ENCODE assay signal across 8 cellular contexts in genomic region chr11:72781313-72782080, GRCh38. TPM values are rescaled to one million over a fixed set of nuclear protein-coding genes. Genes with fewer than 3 reads are reported as not detected.
DNase-seq lines count a peak whose midpoint lies in the region; ATAC-seq and TF ChIP-seq lines count a peak whose summit lies in the region.

No MANE protein-coding gene starts in this region.

- no peaks in the 10 kb centered on the region for H3K9me3 ChIP-seq in HAP-1
- H3K9me3 ChIP-seq in T-helper 17 cell (ENCODE audit: control insufficient read depth, low read length, poor library complexity, severe bottlenecking) = no peaks in the 10 kb centered on the region

- ATAC-seq in T-helper 17 cell (peak; percentile 89), HG03095 (IDR thresholded peaks at IDR 0.05; ENCODE audit: unreplicated experiment) (no peak), HG03025 (IDR thresholded peaks at IDR 0.05; ENCODE audit: low FRiP score, unreplicated experiment) (no peak)

- peak overlapping the region; percentile 46 for H3K4me3 ChIP-seq in BJ (ENCODE audit: low read depth, low read length)
- peak overlapping the region; percentile 43 for H3K4me3 ChIP-seq in HAP-1
- H3K4me3 ChIP-seq in astrocyte of the spinal cord (ENCODE audit: low read depth, low read length) = peak overlapping the region; percentile 37

- H3K27me3 Mint-ChIP-seq in T-helper 17 cell = no peaks in the 10 kb centered on the region

- H3K36me3 Mint-ChIP-seq in T-helper 17 cell (ENCODE audit: low read depth) = peaks cover 5% of the 10 kb centered on the region

- in situ Hi-C loops in HAP-1 (cut with MboI; ENCODE audit: low sequenced_read_pairs) = no loop called here
- in situ Hi-C loops in astrocyte of the spinal cord (cut with HindIII; ENCODE audit: low sequenced_read_pairs) = no loop called here

- no peak for DNase-seq in BJ (ENCODE audit: low read depth)
- DNase-seq in HAP-1 (ENCODE audit: low spot score in 2 of 2) = peak; percentile 37 to 73
- DNase-seq in T-helper 17 cell = peak; percentile 54 to 73 (median 73)
- DNase-seq in astrocyte of the spinal cord (ENCODE audit: low read depth, low spot score) = no peak
- DNase-seq in islet precursor cell = peak; percentile 67
- DNase-seq in stimulated activated CD4-positive, alpha-beta T cell treated with anti-CD3 and anti-CD28 coated beads, Interleukin-4, amount 100 ng/mL, for 1 hour = peak; percentile 67

- peaks cover 27% of the 10 kb centered on the region for H3K4me1 Mint-ChIP-seq in T-helper 17 cell

- CTCF ChIA-PET in BJ (lab: Yijun Ruan, JAX) = interaction anchor here (1.1 to 3.1 kb wide), 5 partner anchors 12 to 396 kb away, joined by 3 to 27 read pairs (median 5); partner anchors contain the start of gene STARD10

- no peaks in the 10 kb centered on the region; the same call in 1 of the 2 replicates for H3K36me3 ChIP-seq in BJ (ENCODE audit: control insufficient read depth, insufficient read depth, low read length)
- no peaks in the 10 kb centered on the region; the same call in 1 of the 2 replicates for H3K36me3 ChIP-seq in HAP-1 (replicated peaks)

- no peaks in the 10 kb centered on the region for H3K4me1 ChIP-seq in HAP-1

- TF ChIP-seq CTCF in BJ (IDR thresholded peaks at IDR 0.05; ENCODE audit: insufficient read depth, low read depth, low read length) (no peak), astrocyte of the spinal cord (IDR thresholded peaks at IDR 0.05; ENCODE audit: low read depth, low read length) (no peak)

- H3K4me3 Mint-ChIP-seq in T-helper 17 cell = peak overlapping the region; percentile 86

- H3K27ac Mint-ChIP-seq in T-helper 17 cell = peak overlapping the region; percentile 91

- POLR2A ChIA-PET in BJ (lab: Charles Lee) = no interaction called here

- H3K27me3 ChIP-seq in BJ (ENCODE audit: control insufficient read depth, insufficient read depth, low read length) (0 out of 2 replicates have a peak, but pooled peaks cover 1% of the 10 kb centered on the region), HAP-1 (ENCODE audit: low read depth) (no peaks in the 10 kb centered on the region)

RNA-seq across cellular contexts. Expression of gene STARD10, which starts 12.3 kb away (rescaled TPM):
- 25.4 and 37.1 TPM in 2 replicates for polyA plus RNA-seq in BJ (2011; rRNA removed)
- 10.8 and 32.9 TPM in 2 replicates for polyA minus RNA-seq in BJ (2011; rRNA and poly(A)+ RNA removed)
- 10 to 100 TPM; 12.9 to 17.7 TPM for total RNA-seq in T-helper 17 cell

RNA-seq across cellular contexts. Expression of gene ARAP1, which starts 29.3 kb away (rescaled TPM):
- polyA plus RNA-seq in BJ (2011; rRNA removed) = 47.7 and 74.5 TPM in 2 replicates
- polyA minus RNA-seq in BJ (2011; rRNA and poly(A)+ RNA removed) = 73.8 and 78.1 TPM in 2 replicates
- 100 to 1,000 TPM in 1 of 2 donors, 10 to 100 TPM in 1; 93.3 to 108 TPM for total RNA-seq in T-helper 17 cell

RNA-seq across cellular contexts. Expression of gene ATG16L2, which starts 32.7 kb away (rescaled TPM):
- polyA plus RNA-seq in BJ (2011; rRNA removed) = 8.3 and 10.1 TPM in 2 replicates
- polyA minus RNA-seq in BJ (2011; rRNA and poly(A)+ RNA removed) = 3.3 and 4.6 TPM in 2 replicates
- 100 to 1,000 TPM in 1 of 2 donors, 10 to 100 TPM in 1; 95.4 to 121 TPM for total RNA-seq in T-helper 17 cell

Comparison
In these comparisons a context has a peak if more than half of its experiments do, and no peak if none do; other contexts are left out.
1. DNase-seq: peak in HAP-1 (2 of 2), T-helper 17 cell (3 of 3), islet precursor cell (single experiment) and stimulated activated CD4-positive, alpha-beta T cell treated with anti-CD3 and anti-CD28 coated beads, Interleukin-4, amount 100 ng/mL, for 1 hour (single experiment); none in BJ (single experiment) and astrocyte of the spinal cord (single experiment).
2. Peak in every context shown above with its lines, with median percentiles within 50 percentile points of each other: H3K4me3 ChIP-seq.